In the genomic region with DNA sequence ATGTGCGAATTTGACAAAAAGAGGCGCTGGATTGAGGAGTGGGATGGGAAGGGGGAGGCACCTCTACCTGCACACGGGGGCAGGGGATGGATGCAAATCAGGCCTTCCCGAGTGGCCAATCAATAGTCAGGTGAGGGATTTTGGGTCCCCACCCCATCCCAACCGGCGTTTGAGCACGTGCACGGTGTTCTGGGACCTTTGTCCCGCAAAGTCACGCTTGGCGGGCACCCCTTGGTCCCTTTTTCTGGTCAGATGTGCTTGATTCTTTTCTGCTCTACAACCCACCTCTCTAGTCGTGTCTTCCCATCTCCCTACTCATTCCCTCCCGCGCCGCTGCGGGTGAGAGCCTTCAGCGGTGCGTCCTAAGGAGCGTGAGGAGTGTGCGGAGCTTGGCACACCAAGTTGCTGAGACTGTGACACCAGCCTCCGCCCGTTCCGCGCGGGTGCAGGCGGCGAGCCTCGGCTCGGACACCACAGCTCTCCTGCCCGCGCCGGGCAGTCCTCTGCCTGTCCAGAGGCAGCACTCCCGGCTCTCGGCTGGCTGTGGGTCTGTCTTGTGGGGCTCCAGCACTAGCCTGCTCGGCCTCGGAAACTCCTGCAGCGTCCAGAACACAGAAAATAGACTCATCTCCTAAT, we compare ENCODE assay signal across 9 cellular contexts. TPM values are rescaled to one million over a fixed set of nuclear protein-coding genes. Genes with fewer than 3 reads are reported as not detected.
A peak's percentile ranks its signal among the peaks of the same experiment; 100 is the strongest.
DNase-seq lines count a peak whose midpoint lies in the region; ATAC-seq lines count a peak whose summit lies in the region.
"Had no signal": no experiment of that assay in that cellular context is flagged by ENCODE, and none has a peak within 500 bp of the region (broad histone marks: within the 10 kb centered on the region; RNA-seq: fewer than 3 reads in every experiment).

No MANE protein-coding gene starts in this region.

- H3K27me3 ChIP-seq in esophagus (ENCODE audit: control insufficient read depth in 1 of 2, insufficient read depth in 2 of 2, low read length in 2 of 2) = peaks cover 0 to 2% of the 10 kb centered on the region in 2 donors

- no peak overlapping the region for H3K4me3 Mint-ChIP-seq in activated naive CD8-positive, alpha-beta T cell treated with anti-CD3 and anti-CD28 coated beads, Interleukin-2, amount 10 ng/mL, durations not matched to agents 7 days and 5 days
- no peak overlapping the region for H3K4me3 Mint-ChIP-seq in activated naive CD8-positive, alpha-beta T cell treated with anti-CD3 and anti-CD28 coated beads for 36 hours
- no peak overlapping the region for H3K4me3 Mint-ChIP-seq in immature natural killer cell

- H3K4me1 Mint-ChIP-seq in activated naive CD8-positive, alpha-beta T cell treated with anti-CD3 and anti-CD28 coated beads, Interleukin-2, amount 10 ng/mL, durations not matched to agents 7 days and 5 days = peaks cover 11% of the 10 kb centered on the region
- peaks cover 7% of the 10 kb centered on the region for H3K4me1 Mint-ChIP-seq in activated naive CD8-positive, alpha-beta T cell treated with anti-CD3 and anti-CD28 coated beads for 36 hours
- peaks cover 4 to 8% of the 10 kb centered on the region in 2 donors for H3K4me1 Mint-ChIP-seq in immature natural killer cell

- 19 to 24% methylated on average over 37 of the region's 37 CpGs for WGBS in esophagus, 2 donors
- 0 to 1% methylated on average over 22 to 31 of the region's 37 CpGs for WGBS in mesodermal cell (ENCODE audit: insufficient coverage in 2 of 2), 2 experiments
- 16% methylated on average over 37 of the region's 37 CpGs for WGBS in urinary bladder

- POLR2A ChIA-PET in activated naive CD8-positive, alpha-beta T cell treated with anti-CD3 and anti-CD28 coated beads, Interleukin-2, amount 10 ng/mL, durations not matched to agents 7 days and 5 days (lab: Charles Lee) = no interaction called here

- H3K27ac Mint-ChIP-seq in activated naive CD8-positive, alpha-beta T cell treated with anti-CD3 and anti-CD28 coated beads, Interleukin-2, amount 10 ng/mL, durations not matched to agents 7 days and 5 days = no peak overlapping the region
- H3K27ac Mint-ChIP-seq in activated naive CD8-positive, alpha-beta T cell treated with anti-CD3 and anti-CD28 coated beads for 36 hours = no peak overlapping the region
- H3K27ac Mint-ChIP-seq in immature natural killer cell = no peak overlapping the region
- H3K27ac Mint-ChIP-seq: CD14-positive monocyte had no signal

- DNase-seq in activated naive CD8-positive, alpha-beta T cell treated with anti-CD3 and anti-CD28 coated beads, Interleukin-2, amount 10 ng/mL, durations not matched to agents 7 days and 5 days = peak; percentile 28
- no peak for DNase-seq in activated naive CD8-positive, alpha-beta T cell treated with anti-CD3 and anti-CD28 coated beads for 36 hours
- no peak for DNase-seq in NOMO-1 treated with DMSO at 0.1 percent for 48 hours (lab: John Stamatoyannopoulos, UW; ENCODE audit: unreplicated experiment)
- no peak for DNase-seq in activated naive CD4-positive, alpha-beta T cell (lab: John Stamatoyannopoulos, UW)
- no peak for DNase-seq in immature natural killer cell

- ATAC-seq in activated naive CD8-positive, alpha-beta T cell treated with anti-CD3 and anti-CD28 coated beads, Interleukin-2, amount 10 ng/mL, durations not matched to agents 7 days and 5 days (ENCODE audit: low read depth) = no peak

- no peaks in the 10 kb centered on the region for H3K9me3 ChIP-seq in esophagus (ENCODE audit: control insufficient read depth in 2 of 2, insufficient read depth in 1 of 2, low read depth in 1 of 2, low read length in 1 of 2)
- no peaks in the 10 kb centered on the region for H3K9me3 ChIP-seq in mesodermal cell (ENCODE audit: control insufficient read depth, low read length)

- no peaks in the 10 kb centered on the region for H3K36me3 Mint-ChIP-seq in activated naive CD8-positive, alpha-beta T cell treated with anti-CD3 and anti-CD28 coated beads, Interleukin-2, amount 10 ng/mL, durations not matched to agents 7 days and 5 days
- H3K36me3 Mint-ChIP-seq in activated naive CD8-positive, alpha-beta T cell treated with anti-CD3 and anti-CD28 coated beads for 36 hours = no peaks in the 10 kb centered on the region
- H3K36me3 Mint-ChIP-seq in immature natural killer cell = peaks cover 0 to 3% (median 0%) of the 10 kb centered on the region in 3 donors

- no peaks in the 10 kb centered on the region for H3K36me3 ChIP-seq in esophagus (ENCODE audit: control insufficient read depth in 2 of 2, insufficient read depth in 2 of 2, low read length in 1 of 2)
- H3K36me3 ChIP-seq in mesodermal cell (ENCODE audit: control insufficient read depth, insufficient read depth, low read length) = no peaks in the 10 kb centered on the region
- H3K36me3 ChIP-seq in urinary bladder (ENCODE audit: insufficient read depth) = no peaks in the 10 kb centered on the region

- H3K27ac ChIP-seq in esophagus (ENCODE audit: low read depth in 2 of 2, low read length in 1 of 2) (no peak overlapping the region), mesodermal cell (ENCODE audit: low read depth, low read length, severe bottlenecking) (peak overlapping the region; percentile 8), urinary bladder (ENCODE audit: low read depth) (peak overlapping the region; percentile 28)

- no peaks in the 10 kb centered on the region for H3K9me3 Mint-ChIP-seq in activated naive CD8-positive, alpha-beta T cell treated with anti-CD3 and anti-CD28 coated beads, Interleukin-2, amount 10 ng/mL, durations not matched to agents 7 days and 5 days
- peaks cover 1% of the 10 kb centered on the region for H3K9me3 Mint-ChIP-seq in activated naive CD8-positive, alpha-beta T cell treated with anti-CD3 and anti-CD28 coated beads for 36 hours
- peaks cover 8 to 41% (median 24%) of the 10 kb centered on the region in 6 donors for H3K9me3 Mint-ChIP-seq in immature natural killer cell

- peak overlapping the region; percentile 18 to 45 for H3K4me3 ChIP-seq in esophagus (ENCODE audit: low read depth in 1 of 2, low read length in 2 of 2)
- peak overlapping the region; percentile 50 for H3K4me3 ChIP-seq in mesodermal cell (ENCODE audit: extremely low read depth, insufficient read depth, low read length, poor library complexity, severe bottlenecking)
- peak overlapping the region; percentile 73 for H3K4me3 ChIP-seq in urinary bladder (ENCODE audit: low read depth, low read length)

- H3K4me1 ChIP-seq in esophagus (ENCODE audit: control insufficient read depth in 2 of 2, insufficient read depth in 2 of 2, low read length in 1 of 2) (peaks cover 0 to 4% of the 10 kb centered on the region in 2 donors), mesodermal cell (ENCODE audit: control insufficient read depth, insufficient read depth, low read length, poor library complexity, severe bottlenecking) (peaks cover 3% of the 10 kb centered on the region), urinary bladder (ENCODE audit: insufficient read depth) (no peaks in the 10 kb centered on the region)

- H3K27me3 Mint-ChIP-seq in activated naive CD8-positive, alpha-beta T cell treated with anti-CD3 and anti-CD28 coated beads, Interleukin-2, amount 10 ng/mL, durations not matched to agents 7 days and 5 days = peaks cover 40% of the 10 kb centered on the region
- peaks cover 53% of the 10 kb centered on the region for H3K27me3 Mint-ChIP-seq in activated naive CD8-positive, alpha-beta T cell treated with anti-CD3 and anti-CD28 coated beads for 36 hours
- H3K27me3 Mint-ChIP-seq in immature natural killer cell (ENCODE audit: low read depth in 3 of 3) = peaks cover 6 to 12% (median 11%) of the 10 kb centered on the region in 3 donors

RNA-seq across cellular contexts. Expression of a gene that starts 0.5 kb away (rescaled TPM):
- not detected for total RNA-seq in activated naive CD8-positive, alpha-beta T cell treated with anti-CD3 and anti-CD28 coated beads, Interleukin-2, amount 10 ng/mL, durations not matched to agents 7 days and 5 days
- not detected for total RNA-seq in activated naive CD8-positive, alpha-beta T cell treated with anti-CD3 and anti-CD28 coated beads for 36 hours
- polyA plus RNA-seq in esophagus (under 1 TPM; 0.02 to 0.07 TPM), urinary bladder (1.7 TPM), immature natural killer cell (not detected)
- 5.0 TPM for polyA plus RNA-seq in mesodermal cell (2013, experiment 1 of 2)
- 5.0 TPM for polyA plus RNA-seq in mesodermal cell (2013, experiment 2 of 2)
- total RNA-seq in urinary bladder = 107 TPM
- polyA plus RNA-seq: CD14-positive monocyte had no signal

Comparison
In these comparisons a context has a peak if more than half of its experiments do, and no peak if none do; other contexts are left out.
1. H3K27ac ChIP-seq: peak in mesodermal cell (single experiment) and urinary bladder (single experiment); none in esophagus (0 of 2).
2. RNA of a gene that starts 0.5 kb away (total RNA-seq): 107 TPM in urinary bladder (single experiment); not detected in activated naive CD8-positive, alpha-beta T cell treated with anti-CD3 and anti-CD28 coated beads, Interleukin-2, amount 10 ng/mL, durations not matched to agents 7 days and 5 days and not detected in activated naive CD8-positive, alpha-beta T cell treated with anti-CD3 and anti-CD28 coated beads for 36 hours; every median in the first group is over 100 times any median in the second.
3. Peak in every context shown above with its lines, with median percentiles within 50 percentile points of each other: H3K4me3 ChIP-seq.